ENCODE assay signal across 16 cellular contexts in genomic region chr5:32934529-32934928, GRCh38.
A peak's percentile ranks its signal among the peaks of the same experiment; 100 is the strongest.
DNase-seq lines count a peak whose midpoint lies in the region; ATAC-seq, FAIRE-seq and TF ChIP-seq lines count a peak whose summit lies in the region.
"Had no signal": no experiment of that assay in that cellular context is flagged by ENCODE, and none has a peak within 500 bp of the region (broad histone marks: within the 10 kb centered on the region; RNA-seq: fewer than 3 reads in every experiment).

No MANE protein-coding gene starts in this region.

- H3K14ac ChIP-seq in trophoblast cell (ENCODE audit: low read length) = no peak overlapping the region

- H2AFZ ChIP-seq in mammary epithelial cell (ENCODE audit: low read depth, low read length) = no peak overlapping the region
- H2AFZ ChIP-seq in trophoblast cell (ENCODE audit: insufficient read depth, low read length, poor library complexity) = no peak overlapping the region

- H3K79me2 ChIP-seq in mammary epithelial cell (ENCODE audit: insufficient read depth, low read length) (no peaks in the 10 kb centered on the region), trophoblast cell (ENCODE audit: control insufficient read depth, insufficient read depth, low read length, poor library complexity) (no peaks in the 10 kb centered on the region)

- H3K4ac ChIP-seq in trophoblast cell (ENCODE audit: low read depth, low read length) = no peak overlapping the region

- in situ Hi-C loops in mammary epithelial cell (cut with MboI; ENCODE audit: low sequenced_read_pairs in 2 of 2) = no loop called here

- H3K4me3 Mint-ChIP-seq in MCF 10A (ENCODE audit: unreplicated experiment) = no peak overlapping the region
- H3K4me3 Mint-ChIP-seq in stimulated activated naive CD8-positive, alpha-beta T cell treated with anti-CD3 and anti-CD28 coated beads, Interleukin-15, amount 100 ng/mL, for 72 hours = no peak overlapping the region
- H3K4me3 Mint-ChIP-seq: CD14-positive monocyte; CD4-positive, alpha-beta memory T cell; H9 had no signal

- CTCF ChIA-PET in MCF 10A (lab: Yijun Ruan, JAX) (interaction anchor here (0.6 to 0.8 kb wide), 2 partner anchors 16 to 409 kb away, joined by 3 to 4 read pairs; no protein-coding TSS in a partner anchor), mammary epithelial cell (lab: Charles Lee; ENCODE audit: low non-redundant PET) (no interaction called here)

- ATAC-seq in right lobe of liver = peak; percentile 83 to 92 (median 88)
- no peak for ATAC-seq in stimulated activated naive CD8-positive, alpha-beta T cell treated with anti-CD3 and anti-CD28 coated beads, Interleukin-15, amount 100 ng/mL, for 72 hours
- ATAC-seq: GM12878 had no signal

- no peak overlapping the region for H3K18ac ChIP-seq in trophoblast cell (ENCODE audit: low read length)

- no TSS peak for BruUV-seq in MCF 10A (replicated peaks; lab: Mats Ljungman, UMichigan)
- no TSS peak for BruUV-seq in mammary epithelial cell (replicated peaks; lab: Mats Ljungman, UMichigan)

- peak overlapping the region; percentile 19 for H3K27ac Mint-ChIP-seq in MCF 10A (ENCODE audit: low read depth, unreplicated experiment)
- no peak overlapping the region for H3K27ac Mint-ChIP-seq in stimulated activated naive CD8-positive, alpha-beta T cell treated with anti-CD3 and anti-CD28 coated beads, Interleukin-15, amount 100 ng/mL, for 72 hours
- H3K27ac Mint-ChIP-seq: CD14-positive monocyte; CD4-positive, alpha-beta memory T cell; H9 had no signal

- no peak overlapping the region for H4K12ac ChIP-seq in trophoblast cell (ENCODE audit: low read depth, low read length)

- H3K4me2 ChIP-seq in mammary epithelial cell (ENCODE audit: insufficient read depth, low read depth, low read length) = no peak overlapping the region
- H3K4me2 ChIP-seq in trophoblast cell (ENCODE audit: low read length) = no peak overlapping the region
- H3K4me2 ChIP-seq: BLaER1 had no signal

- DNase-seq in MCF 10A (ENCODE audit: unreplicated experiment) (no peak), mammary epithelial cell (no peak), HTR-8/SVneo (ENCODE audit: insufficient read length, low spot score) (no peak), right lobe of liver (peak; percentile 31 to 71 (median 57)), globus pallidus (ENCODE audit: low spot score) (no peak), trophoblast cell (no peak)
- no peak for DNase-seq in stimulated activated naive CD8-positive, alpha-beta T cell treated with anti-CD3 and anti-CD28 coated beads, Interleukin-15, amount 100 ng/mL, for 72 hours
- DNase-seq: 8988T; CD4-positive, alpha-beta memory T cell; DMS79 treated with DMSO at 0.1 percent for 48 hours; EL; H9 had no signal

- dilution Hi-C loops in mammary epithelial cell (cut with HindIII; ENCODE audit: low sequenced_read_pairs) = no loop called here

- POLR2A ChIA-PET in MCF 10A (lab: Yijun Ruan, JAX) = interaction anchor here (0.7 to 2.3 kb wide), 3 partner anchors 13 to 26 kb away, joined by 3 to 8 read pairs (median 3); no protein-coding TSS in a partner anchor

- no peak overlapping the region for H2AK5ac ChIP-seq in trophoblast cell (ENCODE audit: low read length)

- H3K4me1 ChIP-seq in mammary epithelial cell (ENCODE audit: insufficient read depth, low read length) (peaks cover 5% of the 10 kb centered on the region), right lobe of liver (peaks cover 0 to 11% (median 2%) of the 10 kb centered on the region in 4 donors), trophoblast cell (ENCODE audit: control insufficient read depth in 1 of 2, insufficient read depth in 2 of 2, low read length in 2 of 2) (no peaks in the 10 kb centered on the region)
- H3K4me1 ChIP-seq: BLaER1 had no signal

- FAIRE-seq in HTR-8/SVneo (lab: Jason Lieb, UNC) = peak; percentile 31
- FAIRE-seq: GM12878, H1 had no signal

- no peak overlapping the region for H4K8ac ChIP-seq in trophoblast cell (ENCODE audit: low read depth, low read length)

- H2BK120ac ChIP-seq in trophoblast cell (ENCODE audit: insufficient read depth, low read length, poor library complexity) = no peak overlapping the region

- no peaks in the 10 kb centered on the region for H3K27me3 ChIP-seq in mammary epithelial cell (ENCODE audit: insufficient read depth, low read length)
- no peaks in the 10 kb centered on the region for H3K27me3 ChIP-seq in right lobe of liver
- H3K27me3 ChIP-seq in trophoblast cell (ENCODE audit: insufficient read depth, low read length) = no peaks in the 10 kb centered on the region
- H3K27me3 ChIP-seq: BLaER1 had no signal

- no peaks in the 10 kb centered on the region for H3K36me3 ChIP-seq in mammary epithelial cell (ENCODE audit: insufficient read depth, low read length)
- no peaks in the 10 kb centered on the region for H3K36me3 ChIP-seq in right lobe of liver
- no peaks in the 10 kb centered on the region for H3K36me3 ChIP-seq in trophoblast cell (ENCODE audit: control insufficient read depth in 1 of 2, insufficient read depth in 2 of 2, low read length in 2 of 2)
- H3K36me3 ChIP-seq: BLaER1 had no signal

- no peaks in the 10 kb centered on the region for H3K9me3 Mint-ChIP-seq in MCF 10A (ENCODE audit: unreplicated experiment)
- no peaks in the 10 kb centered on the region for H3K9me3 Mint-ChIP-seq in stimulated activated naive CD8-positive, alpha-beta T cell treated with anti-CD3 and anti-CD28 coated beads, Interleukin-15, amount 100 ng/mL, for 72 hours

- no peaks in the 10 kb centered on the region for H3K36me3 Mint-ChIP-seq in MCF 10A (ENCODE audit: insufficient read depth, unreplicated experiment)
- H3K36me3 Mint-ChIP-seq: CD14-positive monocyte; CD4-positive, alpha-beta memory T cell had no signal

- no peaks in the 10 kb centered on the region for H4K20me1 ChIP-seq in mammary epithelial cell (ENCODE audit: insufficient read depth, low read length)
- H4K20me1 ChIP-seq: BLaER1 had no signal

- H3K79me1 ChIP-seq in trophoblast cell (ENCODE audit: low read length) = no peaks in the 10 kb centered on the region

- H2BK5ac ChIP-seq in trophoblast cell (ENCODE audit: low read depth, low read length, poor library complexity) = no peak overlapping the region

- H3K27ac ChIP-seq in mammary epithelial cell (ENCODE audit: insufficient read depth, low read depth, low read length) = no peak overlapping the region
- H3K27ac ChIP-seq in right lobe of liver = peak overlapping the region in 1 of 3 donors; percentile 48
- H3K27ac ChIP-seq in trophoblast cell (ENCODE audit: low read depth, low read length) = no peak overlapping the region
- H3K27ac ChIP-seq: BLaER1 had no signal

- no peak overlapping the region for H3K9ac ChIP-seq in mammary epithelial cell (ENCODE audit: insufficient read depth, low read length)
- no peak overlapping the region for H3K9ac ChIP-seq in trophoblast cell (ENCODE audit: low read length)
- H3K9ac ChIP-seq: BLaER1 had no signal

- intact Hi-C loops in MCF 10A (cut with micrococcal nuclease) = no loop called here
- intact Hi-C loops in mammary epithelial cell (cut with micrococcal nuclease) = no loop called here
- intact Hi-C loops in right lobe of liver (cut with DNase I) = no loop called here

- H3K27me3 Mint-ChIP-seq in MCF 10A (ENCODE audit: insufficient read depth, unreplicated experiment) = no peaks in the 10 kb centered on the region
- H3K27me3 Mint-ChIP-seq in stimulated activated naive CD8-positive, alpha-beta T cell treated with anti-CD3 and anti-CD28 coated beads, Interleukin-15, amount 100 ng/mL, for 72 hours = no peaks in the 10 kb centered on the region
- H3K27me3 Mint-ChIP-seq: CD4-positive, alpha-beta memory T cell had no signal

- no peak for TF ChIP-seq POLR2A in right lobe of liver (IDR thresholded peaks at IDR 0.05)

- TF ChIP-seq CTCF in MCF 10A (IDR thresholded peaks at IDR 0.05; ENCODE audit: unreplicated experiment) (no peak), mammary epithelial cell (conservative IDR thresholded peaks at IDR 0.05 in 1 of 2, IDR thresholded peaks at IDR 0.05 in 1 of 2; ENCODE audit: extremely low read depth in 1 of 2, insufficient read depth in 1 of 2, low read depth in 1 of 2, low read length in 2 of 2) (no peak), right lobe of liver (IDR thresholded peaks at IDR 0.05) (no peak)

- no peak overlapping the region for H2BK12ac ChIP-seq in trophoblast cell (ENCODE audit: low read length)

- no peak overlapping the region for H4K91ac ChIP-seq in trophoblast cell (ENCODE audit: low read depth, low read length)

- H3K4me3 ChIP-seq in mammary epithelial cell (replicated peaks in 1 of 3; ENCODE audit: insufficient read depth in 1 of 3, low read depth in 2 of 3, low read length in 3 of 3) (no peak overlapping the region), right lobe of liver (no peak overlapping the region), trophoblast cell (ENCODE audit: low read depth, low read length) (no peak overlapping the region)
- H3K4me3 ChIP-seq: BLaER1, GM12878 had no signal

- H3K23ac ChIP-seq in trophoblast cell (ENCODE audit: low read length) = no peak overlapping the region

- H3K9me3 ChIP-seq in mammary epithelial cell (replicated peaks; ENCODE audit: insufficient read depth, low read length) (no peaks in the 10 kb centered on the region), right lobe of liver (no peaks in the 10 kb centered on the region), trophoblast cell (ENCODE audit: insufficient read depth, low read depth, low read length) (no peaks in the 10 kb centered on the region)
- H3K9me3 ChIP-seq: BLaER1 had no signal

- 91% methylated on average over 5 of the region's 6 CpGs for WGBS in mammary epithelial cell (ENCODE audit: low coverage, missing lambda C conversion rate)
- 25% methylated on average over 6 of the region's 6 CpGs for WGBS in right lobe of liver (ENCODE audit: insufficient coverage, low coverage, low lambda C conversion rate, missing lambda C conversion rate)
- no CpG with 5 or more reads among the region's 6 CpGs for WGBS in trophoblast cell (ENCODE audit: extremely low coverage, insufficient coverage, insufficient read length)

- H3K4me1 Mint-ChIP-seq in MCF 10A (ENCODE audit: insufficient read depth, unreplicated experiment) = peaks cover 7% of the 10 kb centered on the region
- no peaks in the 10 kb centered on the region for H3K4me1 Mint-ChIP-seq in stimulated activated naive CD8-positive, alpha-beta T cell treated with anti-CD3 and anti-CD28 coated beads, Interleukin-15, amount 100 ng/mL, for 72 hours
- H3K4me1 Mint-ChIP-seq: CD14-positive monocyte; CD4-positive, alpha-beta memory T cell; H9 had no signal

Comparison
In these comparisons a context has a peak if more than half of its experiments do, and no peak if none do; other contexts are left out.
1. DNase-seq: peak in right lobe of liver (3 of 3); none in MCF 10A (single experiment), mammary epithelial cell (single experiment), HTR-8/SVneo (single experiment), stimulated activated naive CD8-positive, alpha-beta T cell treated with anti-CD3 and anti-CD28 coated beads, Interleukin-15, amount 100 ng/mL, for 72 hours (0 of 2), globus pallidus (single experiment) and trophoblast cell (0 of 2).